9 cellular contexts compared by ENCODE assay signal in genomic region chr2:199740111-199740428, GRCh38.
DNase-seq lines count a peak whose midpoint lies in the region; ATAC-seq and TF ChIP-seq lines count a peak whose summit lies in the region.
"Had no signal": no experiment of that assay in that cellular context is flagged by ENCODE, and none has a peak within 500 bp of the region (broad histone marks: within the 10 kb centered on the region; RNA-seq: fewer than 3 reads in every experiment).

No MANE protein-coding gene starts in this region.

- H2AFZ ChIP-seq in MM.1S (ENCODE audit: low read length) (peak overlapping the region; percentile 7; the same call in 1 of the 2 replicates), smooth muscle cell (ENCODE audit: low read depth) (peak overlapping the region; percentile 76)

- H3K27ac ChIP-seq in heart right ventricle = no peak overlapping the region
- no peak overlapping the region for H3K27ac ChIP-seq in MM.1S (ENCODE audit: low read length)
- no peak overlapping the region for H3K27ac ChIP-seq in smooth muscle cell (ENCODE audit: low read depth)

- in situ Hi-C loops in G401 (cut with HindIII; ENCODE audit: low sequenced_read_pairs) = no loop called here

- no peaks in the 10 kb centered on the region for H3K9me3 Mint-ChIP-seq in endothelial cell (ENCODE audit: unreplicated experiment)

- H3K4me2 ChIP-seq in MM.1S (ENCODE audit: low read depth, low read length) = peak overlapping the region; percentile 40; the same call in 1 of the 2 replicates
- H3K4me2 ChIP-seq in smooth muscle cell = peak overlapping the region; percentile 65

- DNase-seq in Right ventricle myocardium inferior (ENCODE audit: missing footprints) = no peak
- no peak for DNase-seq in heart right ventricle
- DNase-seq in MM.1S = no peak
- no peak for DNase-seq in endothelial cell (ENCODE audit: low spot score)
- DNase-seq in smooth muscle cell (lab: John Stamatoyannopoulos, UW; ENCODE audit: unreplicated experiment) = no peak
- no peak for DNase-seq in DMS79 treated with DMSO at 0.1 percent for 48 hours (lab: John Stamatoyannopoulos, UW)
- DNase-seq in G401 (ENCODE audit: low spot score) = no peak

- H3K4me3 Mint-ChIP-seq in endothelial cell (ENCODE audit: unreplicated experiment) = no peak overlapping the region

- peaks cover 2% of the 10 kb centered on the region for H3K4me1 Mint-ChIP-seq in endothelial cell (ENCODE audit: unreplicated experiment)

- H3K27me3 ChIP-seq in heart right ventricle = peaks cover 0 to 58% (median 9%) of the 10 kb centered on the region in 7 donors
- no peaks in the 10 kb centered on the region for H3K27me3 ChIP-seq in MM.1S (replicated peaks; ENCODE audit: insufficient read depth, low read length)
- peaks cover 4% of the 10 kb centered on the region for H3K27me3 ChIP-seq in smooth muscle cell (ENCODE audit: low read depth)
- H3K27me3 ChIP-seq: hepatocyte had no signal

- H3K9ac ChIP-seq in MM.1S (ENCODE audit: low read length) = no peak overlapping the region
- H3K9ac ChIP-seq in smooth muscle cell (ENCODE audit: low read depth) = no peak overlapping the region

- H3F3A ChIP-seq in MM.1S (ENCODE audit: insufficient read depth, low read length) (no peaks in the 10 kb centered on the region), smooth muscle cell (ENCODE audit: low read depth) (no peaks in the 10 kb centered on the region)

- no peaks in the 10 kb centered on the region for H3K79me2 ChIP-seq in MM.1S (ENCODE audit: low read length)
- H3K79me2 ChIP-seq in smooth muscle cell (ENCODE audit: low read depth) = no peaks in the 10 kb centered on the region
- H3K79me2 ChIP-seq: hepatocyte had no signal

- intact Hi-C loops in Right ventricle myocardium inferior (cut with DNase I) = loop anchor here (5.0 kb wide), 1 partner anchor 1428 kb away; no protein-coding TSS in a partner anchor
- intact Hi-C loops in heart right ventricle (cut with DNase I) = loop anchor here in 4 of 10 donors (2.0 to 10.0 kb wide), 4 partner anchors 1425 to 1433 kb away; no protein-coding TSS in a partner anchor

- H3K9me3 ChIP-seq in heart right ventricle = no peaks in the 10 kb centered on the region
- H3K9me3 ChIP-seq in MM.1S (replicated peaks; ENCODE audit: insufficient read depth, low read length) = no peaks in the 10 kb centered on the region
- no peaks in the 10 kb centered on the region for H3K9me3 ChIP-seq in smooth muscle cell (replicated peaks; ENCODE audit: low read depth)

- TF ChIP-seq CTCF in heart right ventricle (IDR thresholded peaks at IDR 0.05) = peak in 1 of 9 donors; percentile 3
- no peak for TF ChIP-seq CTCF in MM.1S (IDR thresholded peaks at IDR 0.05; ENCODE audit: low read length)
- peak; percentile 28 for TF ChIP-seq CTCF in endothelial cell (IDR thresholded peaks at IDR 0.05; ENCODE audit: unreplicated experiment)
- TF ChIP-seq CTCF in smooth muscle cell (IDR thresholded peaks at IDR 0.05; ENCODE audit: borderline replicate concordance, insufficient read depth, poor library complexity, severe bottlenecking) = no peak

- WGBS in heart right ventricle, 2 donors = 37% methylated on average over 5 of the region's 5 CpGs
- 44% methylated on average over 5 of the region's 5 CpGs for WGBS in smooth muscle cell (ENCODE audit: low lambda C conversion rate)

- H3K4me1 ChIP-seq in heart right ventricle (peaks cover 0 to 13% (median 0%) of the 10 kb centered on the region in 9 donors), MM.1S (ENCODE audit: low read length) (no peaks in the 10 kb centered on the region), smooth muscle cell (ENCODE audit: low read depth) (peaks cover 16% of the 10 kb centered on the region)

- H3K36me3 ChIP-seq in heart right ventricle (no peaks in the 10 kb centered on the region), MM.1S (replicated peaks; ENCODE audit: insufficient read depth, low read length) (no peaks in the 10 kb centered on the region), smooth muscle cell (ENCODE audit: low read depth) (no peaks in the 10 kb centered on the region)

- ATAC-seq in Right ventricle myocardium inferior (peak; percentile 13), heart right ventricle (no peak), GM21723 (IDR thresholded peaks at IDR 0.05; ENCODE audit: unreplicated experiment) (no peak)

- H3K27ac Mint-ChIP-seq in endothelial cell (ENCODE audit: unreplicated experiment) = no peak overlapping the region

- no peaks in the 10 kb centered on the region for H3K36me3 Mint-ChIP-seq in endothelial cell (ENCODE audit: low read depth, unreplicated experiment)

- no peaks in the 10 kb centered on the region for H3K9me2 ChIP-seq in MM.1S (replicated peaks; ENCODE audit: insufficient read depth, low read length)

- no peak overlapping the region for H3K4me3 ChIP-seq in heart right ventricle
- no peak overlapping the region for H3K4me3 ChIP-seq in MM.1S (ENCODE audit: low read length)
- no peak overlapping the region for H3K4me3 ChIP-seq in smooth muscle cell
- H3K4me3 ChIP-seq: hepatocyte had no signal

- H3K27me3 Mint-ChIP-seq in endothelial cell (ENCODE audit: unreplicated experiment) = no peaks in the 10 kb centered on the region

- no peaks in the 10 kb centered on the region for H4K20me1 ChIP-seq in MM.1S (ENCODE audit: insufficient read depth, low read length)
- no peaks in the 10 kb centered on the region for H4K20me1 ChIP-seq in smooth muscle cell (ENCODE audit: low read depth)
